Comparison of ENCODE assay signal across 8 cellular contexts in the genomic region with DNA sequence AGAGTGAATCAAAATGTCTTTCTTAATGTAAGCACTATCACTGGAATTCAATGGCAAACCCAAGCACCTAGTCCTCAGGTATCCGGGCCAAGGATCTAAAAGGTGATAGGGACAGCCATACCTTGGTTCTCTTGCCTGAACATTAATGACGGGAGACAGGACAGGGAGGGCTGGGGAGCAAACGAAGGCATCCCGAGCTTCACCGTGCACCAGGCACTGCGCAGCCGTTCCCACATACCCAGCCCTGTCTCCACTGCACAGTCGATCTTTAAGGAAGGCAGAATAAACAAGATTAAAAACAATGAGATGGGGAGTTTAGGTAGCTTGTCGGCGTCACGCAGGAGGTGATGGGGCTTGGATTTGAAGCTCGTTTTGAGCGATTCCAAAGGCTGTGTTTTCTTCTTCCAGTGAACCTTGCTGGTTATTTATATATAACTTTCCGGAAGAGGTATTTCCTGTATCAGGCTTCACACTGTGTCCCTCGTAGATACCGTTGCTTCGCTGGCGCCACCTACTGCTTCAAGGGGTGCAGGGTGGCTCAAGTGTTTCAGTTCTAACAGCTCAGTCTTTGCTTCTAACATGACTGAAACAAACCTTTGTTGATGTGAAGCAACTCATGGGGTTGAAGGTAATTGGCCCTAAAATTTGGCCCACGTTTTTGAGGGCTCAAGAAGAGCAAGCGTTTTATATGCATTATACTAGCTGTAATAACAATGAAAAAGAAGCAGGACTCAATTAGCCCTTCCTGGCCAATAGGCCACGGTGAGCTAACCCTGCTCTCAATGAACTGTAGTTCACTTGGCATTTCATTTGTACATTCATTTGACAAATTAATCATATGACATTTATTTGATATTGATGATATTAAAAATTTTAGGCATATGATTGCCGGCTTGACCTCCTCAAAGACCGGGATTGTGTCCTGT.
DNase-seq lines count a peak whose midpoint lies in the region; ATAC-seq and TF ChIP-seq lines count a peak whose summit lies in the region.

No MANE protein-coding gene starts in this region.

- H3K9me2 ChIP-seq in OCI-LY1 (ENCODE audit: low read depth, low read length), result no peaks in the 10 kb centered on the region

- peak; percentile 100 for ATAC-seq in GM21526 (IDR thresholded peaks at IDR 0.05; ENCODE audit: low FRiP score, unreplicated experiment)
- ATAC-seq in HG03521 (IDR thresholded peaks at IDR 0.05; ENCODE audit: unreplicated experiment), result no peak

- TF ChIP-seq CTCF in OCI-LY1 (IDR thresholded peaks at IDR 0.05; ENCODE audit: low read length) (peak; percentile 95), glutamatergic neuron (IDR thresholded peaks at IDR 0.05; ENCODE audit: partially characterized antibody, unreplicated experiment) (peak; percentile 47)

- peaks cover 2% of the 10 kb centered on the region for H3K27me3 Mint-ChIP-seq in glutamatergic neuron (ENCODE audit: unreplicated experiment)

- no peaks in the 10 kb centered on the region for H3F3A ChIP-seq in OCI-LY1 (ENCODE audit: insufficient read depth, low read length)

- H3K36me3 Mint-ChIP-seq in glutamatergic neuron (ENCODE audit: unreplicated experiment), result no peaks in the 10 kb centered on the region

- H3K4me3 Mint-ChIP-seq in glutamatergic neuron (ENCODE audit: unreplicated experiment), result no peak overlapping the region

- H3K27me3 ChIP-seq in OCI-LY1 (ENCODE audit: insufficient read depth, low read length), result peaks cover 5% of the 10 kb centered on the region; the same call in 1 of the 2 replicates

- no peaks in the 10 kb centered on the region for H4K20me1 ChIP-seq in OCI-LY1 (ENCODE audit: insufficient read depth, low read length)

- no peaks in the 10 kb centered on the region for H3K79me2 ChIP-seq in OCI-LY1 (ENCODE audit: insufficient read depth, low read length)

- no peak overlapping the region; the same call in 1 of the 2 replicates for H3K9ac ChIP-seq in OCI-LY1 (ENCODE audit: low read length)

- no peaks in the 10 kb centered on the region for H3K4me1 Mint-ChIP-seq in glutamatergic neuron (ENCODE audit: low read depth, unreplicated experiment)

- H3K4me1 ChIP-seq in OCI-LY1 (ENCODE audit: insufficient read depth, low read length, severe bottlenecking), result peaks cover 13% of the 10 kb centered on the region

- H3K4me2 ChIP-seq in OCI-LY1 (ENCODE audit: low read length), result peak overlapping the region; percentile 57

- no peak overlapping the region for H3K27ac ChIP-seq in OCI-LY1 (ENCODE audit: low read depth, low read length, poor library complexity, severe bottlenecking)

- no peaks in the 10 kb centered on the region for H3K9me3 ChIP-seq in OCI-LY1 (ENCODE audit: low read length)

- H3K27ac Mint-ChIP-seq in glutamatergic neuron (ENCODE audit: unreplicated experiment), result no peak overlapping the region

- H3K4me3 ChIP-seq in OCI-LY1 (ENCODE audit: low read depth, low read length, poor library complexity, severe bottlenecking), result peak overlapping the region; percentile 39

- DNase-seq in ELR (ENCODE audit: low read depth) (peak; percentile 20), HUDEP-2 (lab: John Stamatoyannopoulos, UW; ENCODE audit: unreplicated experiment in 76 of 76) (peak in 46 of 76 experiments; percentile 1 to 57 (median 22)), activated T-helper 1 cell treated with Interleukin-2 at 50 U/mL for 16 hours (ENCODE audit: low read depth) (peak; percentile 3), glutamatergic neuron (peak; percentile 76), retina (peak; percentile 58)

- no peaks in the 10 kb centered on the region for H3K36me3 ChIP-seq in OCI-LY1 (ENCODE audit: insufficient read depth, low read length)

- peaks cover 9% of the 10 kb centered on the region for H3K9me3 Mint-ChIP-seq in glutamatergic neuron (ENCODE audit: unreplicated experiment)

- peak overlapping the region; percentile 11 for H2AFZ ChIP-seq in OCI-LY1 (ENCODE audit: low read length)

Comparison
In these comparisons a context has a peak if more than half of its experiments do, and no peak if none do; other contexts are left out.
1. DNase-seq: peak in every context shown above with its lines; median percentile 76 in glutamatergic neuron; 58 in retina; 22 in HUDEP-2; 20 in ELR; 3 in activated T-helper 1 cell treated with Interleukin-2 at 50 U/mL for 16 hours.